Comparison of ENCODE assay signal across 8 cellular contexts in the genomic region with DNA sequence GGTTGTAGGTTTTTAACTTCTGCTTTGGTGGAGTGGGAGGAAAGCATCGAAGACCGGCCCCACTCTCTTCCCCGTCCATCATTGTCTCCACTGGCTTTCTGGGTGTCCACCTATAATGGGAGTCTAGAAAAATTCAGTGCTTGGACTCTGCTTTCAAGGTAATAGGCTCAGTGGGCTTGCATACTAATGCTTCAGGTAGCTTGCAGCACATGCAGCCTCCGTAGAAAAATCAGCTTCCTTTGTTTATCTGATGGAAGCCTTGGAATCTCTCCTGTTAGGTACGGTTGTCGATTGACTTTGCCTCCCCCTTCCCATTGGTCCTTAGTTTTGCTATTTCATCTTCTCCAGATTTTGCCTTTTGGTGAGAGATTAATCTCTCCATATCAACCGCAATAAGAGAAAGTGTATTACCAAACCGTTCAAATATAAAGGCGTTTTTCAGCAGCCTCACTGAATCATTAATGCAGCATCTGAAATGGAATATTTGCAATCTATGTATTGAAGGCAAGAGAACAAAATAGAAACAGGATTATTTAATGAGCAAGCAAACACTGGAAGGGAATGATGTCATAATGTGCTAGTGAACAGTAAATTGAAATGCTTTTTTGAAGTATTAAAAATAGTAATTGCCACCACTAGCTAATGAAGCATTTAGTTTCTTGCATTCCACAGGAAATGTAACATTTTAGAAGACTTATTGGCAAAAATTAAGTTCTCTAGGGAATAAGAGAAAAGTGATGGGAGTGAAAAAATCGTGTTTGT. TPM values are rescaled to one million over a fixed set of nuclear protein-coding genes. Genes with fewer than 3 reads are reported as not detected.
A peak's percentile ranks its signal among the peaks of the same experiment; 100 is the strongest.
DNase-seq lines count a peak whose midpoint lies in the region; ATAC-seq and TF ChIP-seq lines count a peak whose summit lies in the region.

No MANE protein-coding gene starts in this region.

- H2AFZ ChIP-seq in fibroblast of lung (ENCODE audit: low read length) = no peak overlapping the region

- CTCF ChIA-PET in A673 (lab: Charles Lee) = no interaction called here

- DNase-seq in A673 (ENCODE audit: low spot score) (no peak), SJCRH30 (no peak), fibroblast of lung (ENCODE audit: low read depth in 2 of 2) (peak in 1 of 2 donors; percentile 8), psoas muscle (no peak), dedifferentiated amniotic fluid mesenchymal stem cell (ENCODE audit: extremely low spot score) (no peak)
- no peak for DNase-seq in activated CD4-positive, alpha-beta T cell treated with anti-CD3 and anti-CD28 coated beads, Interleukin-2, amount 50 U/mL, for 48 hours
- DNase-seq in effector CD4-positive, alpha-beta T cell = no peak

- H3K9me3 ChIP-seq in A673 (ENCODE audit: low read depth, low read length, poor library complexity, severe bottlenecking) = no peaks in the 10 kb centered on the region
- H3K9me3 ChIP-seq in SJCRH30 (replicated peaks) = no peaks in the 10 kb centered on the region
- no peaks in the 10 kb centered on the region for H3K9me3 ChIP-seq in fibroblast of lung (ENCODE audit: control insufficient read depth, insufficient read depth, low read depth, low read length)
- H3K9me3 ChIP-seq in psoas muscle = no peaks in the 10 kb centered on the region

- WGBS in psoas muscle, 3 donors = 5 to 7% (median 6%) methylated on average over 10 of the region's 10 CpGs

- H3K9ac ChIP-seq in fibroblast of lung (ENCODE audit: insufficient read depth, low read length) = peak overlapping the region; percentile 97

- peaks cover 49% of the 10 kb centered on the region for H3K79me2 ChIP-seq in fibroblast of lung (ENCODE audit: control insufficient read depth, insufficient read depth, low read length)

- no peaks in the 10 kb centered on the region for H4K20me1 ChIP-seq in fibroblast of lung (ENCODE audit: control insufficient read depth, extremely low read depth, insufficient read depth, low read length)

- H3K4me2 ChIP-seq in fibroblast of lung (ENCODE audit: extremely low read depth, insufficient read depth, low read length) = peak overlapping the region; percentile 96

- TSS peak; percentile 75 for BruUV-seq in A673 (replicated peaks; lab: Mats Ljungman, UMichigan)

- H3K36me3 ChIP-seq in A673 (ENCODE audit: insufficient read depth, low read length, poor library complexity, severe bottlenecking) (no peaks in the 10 kb centered on the region), SJCRH30 (peaks cover 2% of the 10 kb centered on the region; the same call in 1 of the 2 replicates), fibroblast of lung (ENCODE audit: control insufficient read depth, insufficient read depth, low read length) (no peaks in the 10 kb centered on the region), psoas muscle (ENCODE audit: insufficient read depth in 1 of 2, low read depth in 1 of 2) (no peaks in the 10 kb centered on the region)

- POLR2A ChIA-PET in A673 (lab: Charles Lee; ENCODE audit: low non-redundant PET) = interaction anchor here (0.6 kb wide), 1 partner anchor 256 kb away, joined by 4 read pairs; no protein-coding TSS in a partner anchor

- H3K4me3 ChIP-seq in A673 (ENCODE audit: low read depth, low read length, poor library complexity, severe bottlenecking) = peak overlapping the region; percentile 81
- H3K4me3 ChIP-seq in SJCRH30 = peak overlapping the region; percentile 98
- H3K4me3 ChIP-seq in fibroblast of lung (replicated peaks in 1 of 4; ENCODE audit: control extremely low read depth in 1 of 4, insufficient read depth in 1 of 4, low read depth in 3 of 4, low read length in 4 of 4) = peak overlapping the region; percentile 76 to 96 (median 95)
- peak overlapping the region; percentile 96 for H3K4me3 ChIP-seq in psoas muscle

- intact Hi-C loops in A673 (cut with micrococcal nuclease; ENCODE audit: unreplicated experiment) = loop anchor here (10.0 kb wide), 2 partner anchors 89 to 229 kb away; no protein-coding TSS in a partner anchor
- intact Hi-C loops in psoas muscle (cut with DNase I) = no loop called here

- H3K4me1 ChIP-seq in A673 (ENCODE audit: insufficient read depth, low read length, poor library complexity, severe bottlenecking) (peaks cover 11% of the 10 kb centered on the region), SJCRH30 (peaks cover 5% of the 10 kb centered on the region), fibroblast of lung (ENCODE audit: control insufficient read depth, extremely low read depth, insufficient read depth, low read length) (peaks cover 5% of the 10 kb centered on the region), psoas muscle (peaks cover 26% of the 10 kb centered on the region)

- H3K27me3 ChIP-seq in A673 (replicated peaks; ENCODE audit: insufficient read depth, low read depth, low read length, poor library complexity) = no peaks in the 10 kb centered on the region
- H3K27me3 ChIP-seq in SJCRH30 = no peaks in the 10 kb centered on the region
- no peaks in the 10 kb centered on the region for H3K27me3 ChIP-seq in fibroblast of lung (ENCODE audit: control insufficient read depth, insufficient read depth, low read length)
- H3K27me3 ChIP-seq in psoas muscle (ENCODE audit: insufficient read depth in 3 of 3, low read length in 2 of 3) = no peaks in the 10 kb centered on the region

- H3K27ac ChIP-seq in A673 (ENCODE audit: low read depth, low read length, poor library complexity, severe bottlenecking) (peak overlapping the region; percentile 89), SJCRH30 (peak overlapping the region; percentile 89), fibroblast of lung (ENCODE audit: insufficient read depth, low read length) (peak overlapping the region; percentile 98), psoas muscle (peak overlapping the region; percentile 98)

- ATAC-seq in GM19372 (IDR thresholded peaks at IDR 0.05; ENCODE audit: low read depth, unreplicated experiment) (peak; percentile 0), psoas muscle (no peak)

- TF ChIP-seq CTCF in A673 (conservative IDR thresholded peaks at IDR 0.05; ENCODE audit: low read depth, low read length) (no peak), fibroblast of lung (conservative IDR thresholded peaks at IDR 0.05 in 1 of 2, IDR thresholded peaks at IDR 0.05 in 1 of 2; ENCODE audit: low read depth in 1 of 2, low read length in 2 of 2) (no peak), psoas muscle (IDR thresholded peaks at IDR 0.05) (no peak)

RNA-seq across cellular contexts. Expression of a gene that starts 0.9 kb away (rescaled TPM):
- total RNA-seq in A673 (2021) (36.1 and 40.3 TPM in 2 replicates), fibroblast of lung (25.4 and 52.4 TPM in 2 replicates), psoas muscle (10 to 100 TPM; 11.5 to 25.2 (median 21.0) TPM)
- 28.2 and 29.2 TPM in 2 replicates for total RNA-seq in SJCRH30 (2014; rRNA removed; shearing (Covaris generic))
- polyA plus RNA-seq in fibroblast of lung (12.3 and 16.7 TPM in 2 replicates), psoas muscle (10 to 100 TPM in 2 of 3 donors, 1 to 10 TPM in 1; 8.1 to 23.8 (median 17.5) TPM)
- 18.2 and 21.2 TPM in 2 replicates for polyA plus RNA-seq in fibroblast of lung (2012)
- 10.1 and 25.8 TPM in 2 replicates for polyA minus RNA-seq in fibroblast of lung (ENCODE audit: low replicate concordance)

RNA-seq across cellular contexts. Expression of a gene that starts 6.1 kb away (rescaled TPM):
- total RNA-seq in A673 (2021) (89.3 and 109 TPM in 2 replicates), fibroblast of lung (13.6 and 23.0 TPM in 2 replicates), psoas muscle (10 to 100 TPM; 19.6 to 44.3 (median 35.6) TPM)
- 130 and 149 TPM in 2 replicates for total RNA-seq in SJCRH30 (2014; rRNA removed; shearing (Covaris generic))
- polyA plus RNA-seq in fibroblast of lung (45.8 and 96.8 TPM in 2 replicates), psoas muscle (100 to 1,000 TPM in 1 of 3 donors, 10 to 100 TPM in 2; 54.3 to 108 (median 70.5) TPM)
- 38.3 and 62.4 TPM in 2 replicates for polyA plus RNA-seq in fibroblast of lung (2012)
- 2.4 and 3.3 TPM in 2 replicates for polyA minus RNA-seq in fibroblast of lung (ENCODE audit: low replicate concordance)
